Comparison of ENCODE assay signal across 8 cellular contexts in the genomic region with DNA sequence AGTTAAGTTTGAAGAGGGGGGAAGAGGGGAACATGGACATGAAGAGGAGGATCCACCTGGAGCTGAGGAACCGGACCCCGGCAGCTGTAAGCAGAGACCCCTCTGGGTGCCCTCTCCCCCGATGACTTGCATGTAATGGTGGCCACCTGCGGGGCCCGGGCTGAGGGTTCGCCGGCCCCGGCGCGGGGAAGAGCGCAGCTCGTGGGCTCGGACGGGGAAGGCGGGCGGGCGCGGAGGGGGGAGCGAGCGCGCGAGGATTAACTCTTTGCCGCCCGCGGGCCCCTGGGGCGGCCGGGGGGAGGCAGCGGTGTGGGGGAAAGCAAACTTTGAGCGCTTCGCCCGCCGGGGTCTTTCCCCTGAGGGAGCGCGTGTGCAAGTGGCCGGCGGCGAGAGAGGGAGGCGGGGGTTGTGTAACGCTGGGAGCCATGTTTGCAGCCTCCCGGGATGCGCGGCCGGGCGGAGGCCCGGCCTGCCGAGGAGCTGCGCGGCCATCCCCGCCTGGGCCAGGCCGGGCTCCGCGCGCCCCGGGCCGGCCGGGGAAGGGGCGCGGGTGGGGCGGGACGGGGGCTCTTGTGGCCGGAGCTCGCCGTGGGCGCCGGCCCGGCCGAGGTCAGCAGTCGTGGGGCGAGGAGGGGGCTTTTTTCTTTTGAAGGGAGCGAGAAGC. TPM values are rescaled to one million over a fixed set of nuclear protein-coding genes. Genes with fewer than 3 reads are reported as not detected.
DNase-seq lines count a peak whose midpoint lies in the region; ATAC-seq lines count a peak whose summit lies in the region.

No MANE protein-coding gene starts in this region.

- peak overlapping the region; percentile 77 to 94 (median 86) for H3K4me3 Mint-ChIP-seq in CD4-positive, alpha-beta memory T cell
- H3K4me3 Mint-ChIP-seq in effector memory CD8-positive, alpha-beta T cell = peak overlapping the region; percentile 77 to 79

- POLR2A ChIA-PET in CD4-positive, alpha-beta memory T cell (lab: Charles Lee; ENCODE audit: partially characterized antibody) = interaction anchor here (0.7 to 9.5 kb wide), 37 partner anchors 9 to 350 kb away, joined by 3 to 176 read pairs (median 6); partner anchors contain the start of genes CORO2A, HEMGN, NANS and NCBP1

- ATAC-seq in GM21423 (IDR thresholded peaks at IDR 0.05; ENCODE audit: unreplicated experiment) (peak; percentile 10), HG03460 (IDR thresholded peaks at IDR 0.05; ENCODE audit: unreplicated experiment) (no peak)
- peak; percentile 31 for ATAC-seq in effector memory CD8-positive, alpha-beta T cell (replicated peaks)

- peaks cover 43% of the 10 kb centered on the region for H3K4me1 ChIP-seq in CD4-positive, alpha-beta memory T cell (ENCODE audit: insufficient read depth, low read length)
- peaks cover 7% of the 10 kb centered on the region for H3K4me1 ChIP-seq in mesodermal cell (ENCODE audit: control insufficient read depth, insufficient read depth, low read length, poor library complexity, severe bottlenecking)

- peaks cover 0 to 3% of the 10 kb centered on the region in 2 donors for H3K36me3 Mint-ChIP-seq in CD4-positive, alpha-beta memory T cell
- H3K36me3 Mint-ChIP-seq in effector memory CD8-positive, alpha-beta T cell (ENCODE audit: insufficient read depth) = peaks cover 18% of the 10 kb centered on the region

- H3K27me3 Mint-ChIP-seq in CD4-positive, alpha-beta memory T cell = no peaks in the 10 kb centered on the region
- H3K27me3 Mint-ChIP-seq in effector memory CD8-positive, alpha-beta T cell = no peaks in the 10 kb centered on the region

- no peaks in the 10 kb centered on the region for H3K36me3 ChIP-seq in CD4-positive, alpha-beta memory T cell (ENCODE audit: insufficient read depth, low read length)
- no peaks in the 10 kb centered on the region for H3K36me3 ChIP-seq in mesodermal cell (ENCODE audit: control insufficient read depth, insufficient read depth, low read length)

- DNase-seq in CD4-positive, alpha-beta memory T cell = peak in 4 of 5 donors; percentile 65 to 73 (median 70)
- DNase-seq in M059J (ENCODE audit: low read depth) = peak; percentile 36
- DNase-seq in activated CD4-positive, alpha-beta T cell treated with anti-CD3 and anti-CD28 coated beads, Interleukin-2, amount 50 U/mL, for 48 hours = peak; percentile 43 to 49
- DNase-seq in effector memory CD8-positive, alpha-beta T cell = peak; percentile 56 to 69 (median 60)
- peak; percentile 45 for DNase-seq in stimulated activated CD8-positive, alpha-beta memory T cell treated with anti-CD3 and anti-CD28 coated beads, Interleukin-15, amount 100 ng/mL, for 24 hours (ENCODE audit: low read depth)

- H3K27me3 ChIP-seq in CD4-positive, alpha-beta memory T cell (ENCODE audit: insufficient read depth, low read length) = no peaks in the 10 kb centered on the region

- H3K4me1 Mint-ChIP-seq in CD4-positive, alpha-beta memory T cell = peaks cover 21 to 54% (median 35%) of the 10 kb centered on the region in 4 donors
- peaks cover 24 to 41% of the 10 kb centered on the region in 2 donors for H3K4me1 Mint-ChIP-seq in effector memory CD8-positive, alpha-beta T cell (ENCODE audit: low read depth in 2 of 2)

- 0% methylated on average over 32 to 45 of the region's 70 CpGs for WGBS in mesodermal cell (ENCODE audit: insufficient coverage in 2 of 2), 2 experiments

- H3K4me3 ChIP-seq in CD4-positive, alpha-beta memory T cell (ENCODE audit: low read length in 2 of 2) = peak overlapping the region in 1 of 2 donors; percentile 81
- H3K4me3 ChIP-seq in mesodermal cell (ENCODE audit: extremely low read depth, insufficient read depth, low read length, poor library complexity, severe bottlenecking) = peak overlapping the region; percentile 90

- H3K9me3 ChIP-seq in CD4-positive, alpha-beta memory T cell (ENCODE audit: control insufficient read depth in 1 of 2, low read length in 2 of 2) = no peaks in the 10 kb centered on the region
- no peaks in the 10 kb centered on the region for H3K9me3 ChIP-seq in mesodermal cell (ENCODE audit: control insufficient read depth, low read length)

- intact Hi-C loops in CD4-positive, alpha-beta memory T cell (cut with micrococcal nuclease) = loop anchor here (1.0 to 10.0 kb wide), 8 partner anchors 9 to 350 kb away; partner anchors contain the start of genes NANS, NCBP1, TBC1D2 and TRMO

- peak overlapping the region; percentile 85 for H3K27ac ChIP-seq in CD4-positive, alpha-beta memory T cell (ENCODE audit: low read depth, low read length)
- H3K27ac ChIP-seq in mesodermal cell (ENCODE audit: low read depth, low read length, severe bottlenecking) = peak overlapping the region; percentile 95

- H3K9me3 Mint-ChIP-seq in CD4-positive, alpha-beta memory T cell = no peaks in the 10 kb centered on the region
- H3K9me3 Mint-ChIP-seq in effector memory CD8-positive, alpha-beta T cell = no peaks in the 10 kb centered on the region

- CTCF ChIA-PET in CD4-positive, alpha-beta memory T cell (lab: Charles Lee; ENCODE audit: partially characterized antibody) = interaction anchor here (1.1 to 5.6 kb wide), 14 partner anchors 9 to 273 kb away, joined by 3 to 61 read pairs (median 4); partner anchors contain the start of gene TRMO

- peak overlapping the region; percentile 81 to 91 (median 89) for H3K27ac Mint-ChIP-seq in CD4-positive, alpha-beta memory T cell
- peak overlapping the region; percentile 77 to 85 for H3K27ac Mint-ChIP-seq in effector memory CD8-positive, alpha-beta T cell

RNA-seq across cellular contexts. Expression of gene ANP32B, which starts 0.5 kb away (rescaled TPM):
- 100 to 1,000 TPM; 164 to 168 TPM for total RNA-seq in CD4-positive, alpha-beta memory T cell
- 10 to 100 TPM; 70.4 to 92.1 TPM for polyA plus RNA-seq in CD4-positive, alpha-beta memory T cell
- 12.6 and 23.6 TPM in 2 replicates for total RNA-seq in M059J (2014; rRNA removed; shearing (Covaris generic))
- polyA plus RNA-seq in mesodermal cell (2013, experiment 1 of 2) = 183 TPM
- 221 TPM for polyA plus RNA-seq in mesodermal cell (2013, experiment 2 of 2)

RNA-seq across cellular contexts. Expression of gene HEMGN, which starts 45.7 kb away (rescaled TPM):
- total RNA-seq in CD4-positive, alpha-beta memory T cell = 1 to 10 TPM; 1.6 to 2.3 TPM
- 1 to 10 TPM; 3.4 to 4.0 TPM for polyA plus RNA-seq in CD4-positive, alpha-beta memory T cell
- total RNA-seq in M059J (2014; rRNA removed; shearing (Covaris generic)) = not detected in 2 replicates
- polyA plus RNA-seq in mesodermal cell (2013, experiment 1 of 2) = not detected
- not detected for polyA plus RNA-seq in mesodermal cell (2013, experiment 2 of 2)
